Comparison of ENCODE assay signal across 11 cellular contexts in the genomic region with DNA sequence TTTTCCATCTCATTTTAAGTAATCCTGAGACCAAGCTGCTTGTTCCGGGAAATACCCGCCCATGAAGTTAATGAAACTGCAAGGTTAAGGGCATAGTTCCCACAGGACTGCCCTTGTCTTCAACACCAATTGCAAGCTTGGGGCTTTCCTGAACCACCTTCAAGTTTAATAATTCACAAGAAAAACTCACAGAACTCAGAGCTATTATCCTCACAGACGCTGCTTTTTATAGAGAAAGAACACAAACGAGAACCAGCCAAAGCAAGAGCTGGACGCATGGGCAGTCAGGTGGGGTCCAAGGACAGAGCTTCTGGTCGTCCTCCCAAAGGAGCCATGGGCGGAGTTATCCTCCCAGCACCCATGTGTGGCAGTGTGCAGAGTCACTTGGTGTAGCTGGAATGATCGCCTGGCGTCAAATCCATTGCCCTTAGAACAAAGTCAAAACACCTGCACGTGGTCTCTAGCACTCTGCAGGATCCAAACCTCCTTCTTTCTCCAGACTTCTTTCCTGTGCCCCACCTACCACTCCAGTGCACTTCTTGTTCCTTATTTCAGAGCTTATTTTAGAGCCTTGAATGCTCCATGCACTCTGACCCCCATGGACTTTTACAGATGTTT. TPM values are rescaled to one million over a fixed set of nuclear protein-coding genes. Genes with fewer than 3 reads are reported as not detected.
DNase-seq lines count a peak whose midpoint lies in the region; ATAC-seq lines count a peak whose summit lies in the region.
"Had no signal": no experiment of that assay in that cellular context is flagged by ENCODE, and none has a peak within 500 bp of the region (broad histone marks: within the 10 kb centered on the region; RNA-seq: fewer than 3 reads in every experiment).

No MANE protein-coding gene starts in this region.

- DNase-seq in HK-2 (ENCODE audit: unreplicated experiment) (peak; percentile 78), left lobe of liver (ENCODE audit: low spot score) (peak; percentile 95), KG1 (lab: John Stamatoyannopoulos, UW) (no peak), ecto neural progenitor cell (ENCODE audit: low spot score) (no peak), NCI-H1694 treated with DMSO at 0.1 percent for 48 hours (lab: John Stamatoyannopoulos, UW) (no peak)
- DNase-seq: activated effector memory CD4-positive, alpha-beta T cell treated with anti-CD3 and anti-CD28 coated beads, Interleukin-2, amount 50 U/mL, for 16 hours; mesenchymal stem cell; T-helper 9 cell had no signal

- ATAC-seq in GM18511 (IDR thresholded peaks at IDR 0.05; ENCODE audit: unreplicated experiment) (peak; percentile 89), GM21723 (IDR thresholded peaks at IDR 0.05; ENCODE audit: unreplicated experiment) (peak; percentile 60), left lobe of liver (peak; percentile 64), GM19351 (IDR thresholded peaks at IDR 0.05; ENCODE audit: unreplicated experiment) (no peak)

RNA-seq across cellular contexts. Expression of a gene that starts 56.7 kb away (rescaled TPM):
- 27.4 TPM for total RNA-seq in left lobe of liver

Comparison
In these comparisons a context has a peak if more than half of its experiments do, and no peak if none do; other contexts are left out.
1. DNase-seq: peak in HK-2 (single experiment) and left lobe of liver (single experiment); none in KG1 (single experiment), ecto neural progenitor cell (single experiment) and NCI-H1694 treated with DMSO at 0.1 percent for 48 hours (single experiment).